ENCODE assay signal across 7 cellular contexts in genomic region chr6:38638941-38639497, GRCh38. TPM values are rescaled to one million over a fixed set of nuclear protein-coding genes. Genes with fewer than 3 reads are reported as not detected.
DNase-seq lines count a peak whose midpoint lies in the region; ATAC-seq and TF ChIP-seq lines count a peak whose summit lies in the region.

No MANE protein-coding gene starts in this region.

- POLR2A ChIA-PET in naive thymus-derived CD8-positive, alpha-beta T cell (lab: Charles Lee), result interaction anchor here (0.6 to 2.5 kb wide), 6 partner anchors 9 to 472 kb away, joined by 3 to 15 read pairs (median 3); partner anchors contain the start of gene GLO1

- peaks cover 34 to 70% (median 64%) of the 10 kb centered on the region in 4 donors for H3K4me1 Mint-ChIP-seq in naive thymus-derived CD8-positive, alpha-beta T cell

- no peak for TF ChIP-seq CTCF in epithelial cell of proximal tubule (conservative IDR thresholded peaks at IDR 0.05; ENCODE audit: low read depth, low read length)

- H3K36me3 Mint-ChIP-seq in naive thymus-derived CD8-positive, alpha-beta T cell, result no peaks in the 10 kb centered on the region

- H3K4me3 Mint-ChIP-seq in naive thymus-derived CD8-positive, alpha-beta T cell, result peak overlapping the region; percentile 79 to 95 (median 92)

- H3K27ac Mint-ChIP-seq in naive thymus-derived CD8-positive, alpha-beta T cell, result peak overlapping the region; percentile 88 to 99 (median 96)

- H3K9me3 Mint-ChIP-seq in naive thymus-derived CD8-positive, alpha-beta T cell, result no peaks in the 10 kb centered on the region

- DNase-seq in NCI-H510A treated with DMSO at 0.1 percent for 48 hours (lab: John Stamatoyannopoulos, UW) (peak; percentile 42), activated T-cell treated with anti-CD3 and anti-CD28 coated beads for 4 hours (peak; percentile 60), epithelial cell of proximal tubule (ENCODE audit: low read depth) (no peak)
- DNase-seq in naive thymus-derived CD8-positive, alpha-beta T cell, result peak; percentile 43 to 88 (median 76)
- peak; percentile 71 for DNase-seq in stimulated activated naive CD4-positive, alpha-beta T cell treated with Interleukin-2 at 50 U/mL for 16 hours (lab: John Stamatoyannopoulos, UW)

- peak overlapping the region; percentile 98 for H3K4me3 ChIP-seq in epithelial cell of proximal tubule (ENCODE audit: low read depth, low read length)

- ATAC-seq in GM18517 (IDR thresholded peaks at IDR 0.05; ENCODE audit: unreplicated experiment) (peak; percentile 23), HG02885 (IDR thresholded peaks at IDR 0.05; ENCODE audit: poor library complexity, unreplicated experiment) (peak; percentile 41)
- ATAC-seq in naive thymus-derived CD8-positive, alpha-beta T cell, result peak; percentile 72 to 77

- no peaks in the 10 kb centered on the region for H3K27me3 Mint-ChIP-seq in naive thymus-derived CD8-positive, alpha-beta T cell

RNA-seq across cellular contexts. Expression of gene BTBD9, which starts 0.7 kb away (rescaled TPM):
- total RNA-seq in epithelial cell of proximal tubule, result 2.9 TPM in 2 replicates
- total RNA-seq in naive thymus-derived CD8-positive, alpha-beta T cell, result 10 to 100 TPM; 30.8 to 32.2 TPM
- 10 to 100 TPM in 2 of 3 donors, 1 to 10 TPM in 1; 9.3 to 10.6 (median 10.4) TPM for polyA plus RNA-seq in naive thymus-derived CD8-positive, alpha-beta T cell

Comparison
In these comparisons a context has a peak if more than half of its experiments do, and no peak if none do; other contexts are left out.
1. ATAC-seq: peak in every context shown above with its lines; median percentile 74 in naive thymus-derived CD8-positive, alpha-beta T cell; 41 in HG02885; 23 in GM18517.